ENCODE assay signal across 8 cellular contexts in the genomic region with DNA sequence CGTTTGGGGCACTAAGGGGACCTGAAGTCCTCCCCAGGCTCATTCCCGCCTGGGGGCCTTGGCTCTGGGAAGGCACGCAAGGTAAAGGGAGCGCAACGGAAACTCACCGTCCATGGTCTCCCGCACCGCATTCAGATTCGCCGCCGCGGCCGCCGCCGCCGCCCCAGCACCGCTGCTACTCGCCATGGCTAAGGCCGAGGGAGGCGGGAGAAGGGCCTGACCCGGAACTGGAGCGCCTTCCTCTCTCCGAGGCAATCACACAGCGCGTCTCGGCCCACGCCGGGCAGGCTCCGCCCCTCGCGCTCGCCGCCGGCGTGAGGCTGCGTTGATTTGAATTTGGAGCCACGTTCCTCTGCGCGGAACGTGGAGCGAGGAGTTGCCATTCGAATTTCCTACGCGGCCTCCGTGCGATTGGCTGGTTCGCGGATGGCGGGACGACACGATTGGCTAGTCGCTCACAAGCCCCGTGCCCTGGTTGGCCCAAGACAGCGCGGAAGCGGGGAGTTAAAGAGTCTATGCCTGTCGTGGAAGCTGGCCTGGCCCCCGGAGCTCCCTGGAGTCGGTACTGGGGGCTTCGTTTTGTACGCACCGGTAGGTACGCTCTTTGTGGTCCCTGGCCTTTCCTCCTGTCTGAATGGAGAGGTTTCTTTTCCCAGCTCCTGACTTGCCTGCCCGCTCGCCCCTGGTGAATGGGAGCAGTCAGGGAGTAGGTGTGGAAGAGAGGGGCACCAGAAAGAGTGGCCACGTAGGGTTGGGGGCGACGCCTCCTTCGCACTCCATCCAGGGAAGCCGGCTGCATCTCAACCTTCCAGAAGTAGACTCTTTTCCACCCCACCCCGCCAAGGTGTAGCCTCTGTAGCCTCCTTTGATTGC. TPM values are rescaled to one million over a fixed set of nuclear protein-coding genes. Genes with fewer than 3 reads are reported as not detected.
DNase-seq lines count a peak whose midpoint lies in the region; ATAC-seq and TF ChIP-seq lines count a peak whose summit lies in the region.

A gene (plus strand): TSS at position 507 of the 873 bp plus-strand sequence. CDS start 1,018 bp downstream, outside the sequence.
A gene with protein sequence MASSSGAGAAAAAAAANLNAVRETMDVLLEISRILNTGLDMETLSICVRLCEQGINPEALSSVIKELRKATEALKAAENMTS (minus strand): TSS at position 213 of the 873 bp plus-strand sequence. CDS start 27 bp downstream, at position 186.

- ATAC-seq in GM18909 (IDR thresholded peaks at IDR 0.05; ENCODE audit: poor library complexity, unreplicated experiment) (peak; percentile 96), HG03159 (IDR thresholded peaks at IDR 0.05; ENCODE audit: unreplicated experiment) (peak; percentile 95)

- intact Hi-C loops in breast epithelium (cut with DNase I; ENCODE audit: low total_unique reads) = no loop called here

- H3K9ac ChIP-seq in iPS-18a (ENCODE audit: low read length) (peak within 1 kb of the TSS; percentile 72), skeletal muscle satellite cell (ENCODE audit: low read depth, low read length) (peak within 1 kb of the TSS; percentile 93)

- DNase-seq in AG08395 (ENCODE audit: low spot score) (peak; percentile 97), NCI-H2227 (lab: John Stamatoyannopoulos, UW; ENCODE audit: unreplicated experiment) (peak; percentile 97), breast epithelium (ENCODE audit: low spot score in 2 of 2) (peak; percentile 91 to 94)

- H3K27me3 ChIP-seq in breast epithelium (no peaks in the 10 kb centered on the region), iPS-18a (ENCODE audit: control insufficient read depth, insufficient read depth, low read length) (no peaks in the 10 kb centered on the region), skeletal muscle satellite cell (ENCODE audit: control insufficient read depth, insufficient read depth, low read length) (no peaks in the 10 kb centered on the region)

- H3K4me3 ChIP-seq in breast epithelium (peak within 1 kb of the TSS; percentile 87 to 99 (median 91)), iPS-18a (ENCODE audit: low read length) (peak within 1 kb of the TSS; percentile 83), skeletal muscle satellite cell (ENCODE audit: low read length) (peak within 1 kb of the TSS; percentile 95)

- H3K4me2 ChIP-seq in skeletal muscle satellite cell (ENCODE audit: low read length) = peak within 1 kb of the TSS; percentile 94

- no peaks in the 10 kb centered on the region for H3K4me1 ChIP-seq in breast epithelium
- no peaks in the 10 kb centered on the region for H3K4me1 ChIP-seq in iPS-18a (ENCODE audit: control insufficient read depth, low read depth, low read length)
- H3K4me1 ChIP-seq in skeletal muscle satellite cell (ENCODE audit: control insufficient read depth, insufficient read depth, low read length) = peaks cover 8% of the 10 kb centered on the region

- TF ChIP-seq POLR2A in breast epithelium (IDR thresholded peaks at IDR 0.05) = no peak

- H3K36me3 ChIP-seq in breast epithelium (no peaks in the 10 kb centered on the region), iPS-18a (ENCODE audit: control insufficient read depth, low read depth, low read length) (peaks cover 13% of the 10 kb centered on the region), skeletal muscle satellite cell (ENCODE audit: insufficient read depth, low read length) (no peaks in the 10 kb centered on the region)

- peak within 1 kb of the TSS; percentile 31; the same call in 1 of the 2 replicates for H3K27ac ChIP-seq in VCaP
- peak within 1 kb of the TSS; percentile 60 to 79 for H3K27ac ChIP-seq in breast epithelium
- peak within 1 kb of the TSS; percentile 3 for H3K27ac ChIP-seq in iPS-18a (ENCODE audit: low read length)

- TF ChIP-seq CTCF in VCaP (conservative IDR thresholded peaks at IDR 0.05) (no peak), breast epithelium (IDR thresholded peaks at IDR 0.05) (no peak)

- H3K9me3 ChIP-seq in breast epithelium (no peaks in the 10 kb centered on the region), iPS-18a (ENCODE audit: control insufficient read depth, low read depth, low read length) (no peaks in the 10 kb centered on the region), skeletal muscle satellite cell (replicated peaks; ENCODE audit: low read length) (no peaks in the 10 kb centered on the region)

RNA-seq across cellular contexts. Expression of the first gene that starts in this region (rescaled TPM):
- total RNA-seq in breast epithelium = 1 to 10 TPM; 4.3 to 5.3 (median 4.8) TPM
- total RNA-seq in skeletal muscle satellite cell (2012; rRNA removed) = 7.6 and 9.6 TPM in 2 replicates

RNA-seq across cellular contexts. Expression of the second gene that starts in this region (rescaled TPM):
- 10 to 100 TPM in 1 of 3 donors, 1 to 10 TPM in 2; 5.6 to 10.1 (median 7.9) TPM for total RNA-seq in breast epithelium
- 17.3 and 20.8 TPM in 2 replicates for total RNA-seq in skeletal muscle satellite cell (2012; rRNA removed)

Comparison
In these comparisons a context has a peak if more than half of its experiments do, and no peak if none do; other contexts are left out.
1. Peak in every context shown above with its lines: DNase-seq, ATAC-seq, H3K4me3 ChIP-seq and H3K27ac ChIP-seq.
2. H3K27ac ChIP-seq: peak in every context shown above with its lines; median percentile 70 in breast epithelium; 31 in VCaP; 3 in iPS-18a.